In the genomic region with DNA sequence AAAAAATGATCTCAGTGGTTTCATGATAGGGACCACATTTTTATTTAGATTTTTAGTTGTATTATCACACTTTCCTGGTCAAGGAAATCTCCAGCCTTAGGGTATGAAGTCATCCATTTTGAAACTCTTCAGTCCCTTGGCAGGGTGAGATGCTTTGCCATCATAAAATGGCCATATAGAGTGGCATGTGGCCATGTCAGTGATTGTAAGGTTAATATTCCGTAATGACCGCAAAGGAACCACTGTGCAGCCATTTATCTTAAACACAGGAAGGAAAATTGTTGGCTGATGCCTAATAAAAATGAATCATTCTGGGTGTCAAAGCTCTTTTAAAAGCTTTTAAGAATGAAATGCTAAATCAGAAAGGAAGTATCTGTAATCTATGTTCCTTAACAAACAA, we compare ENCODE assay signal across 24 cellular contexts.
"Had no signal": no experiment of that assay in that cellular context is flagged by ENCODE, and none has a peak within 500 bp of the region (broad histone marks: within the 10 kb centered on the region; RNA-seq: fewer than 3 reads in every experiment).

No MANE protein-coding gene starts in this region.

- H3K27me3 Mint-ChIP-seq: progenitor cell of endocrine pancreas; stimulated activated naive CD8-positive, alpha-beta T cell treated with anti-CD3 and anti-CD28 coated beads, Interleukin-15, amount 100 ng/mL, for 72 hours; type B pancreatic cell had no signal

- DNase-seq: islet precursor cell; left ventricle myocardium inferior; midbrain; mucosa of descending colon; naive thymus-derived CD4-positive, alpha-beta T cell; ovary; right lobe of liver; stimulated activated CD4-positive, alpha-beta T cell treated with anti-CD3 and anti-CD28 coated beads, Interleukin-1b, Interleukin-23, amount 100 ng/mL, for 48 hours; stimulated activated CD4-positive, alpha-beta T cell treated with anti-CD3 and anti-CD28 coated beads, Interleukin-2, amount 100 ng/mL, for 48 hours; stimulated activated CD4-positive, alpha-beta T cell treated with anti-CD3 and anti-CD28 coated beads, Interleukin-4, amount 100 ng/mL, for 4 hours; stimulated activated CD8-positive, alpha-beta memory T cell treated with anti-CD3 and anti-CD28 coated beads, Interleukin-4, amount 100 ng/mL, for 48 hours; stimulated activated naive CD4-positive, alpha-beta T cell treated with Interleukin-2 at 50 U/mL for 16 hours; stimulated activated naive CD8-positive, alpha-beta T cell treated with anti-CD3 and anti-CD28 coated beads, Interleukin-15, amount 100 ng/mL, for 72 hours; substantia nigra; uterus had no signal

- H3K27me3 ChIP-seq: ovary, right atrium auricular region, right lobe of liver, tibial nerve, uterus had no signal

- H3K27ac Mint-ChIP-seq: memory B cell; naive thymus-derived CD4-positive, alpha-beta T cell; natural killer cell treated with Interleukin-12 subunit alpha and Interleukin-12 subunit beta and Interleukin-15 and Interleukin-18, amount 100 ng/mL, for 72 hours; progenitor cell of endocrine pancreas; stimulated activated memory B cell treated with anti-CD40 and anti-IgM and Interleukin-4, amounts not matched to agents 10 μg/mL and 1 μg/mL and 100 μg/mL, for 72 hours; stimulated activated naive CD8-positive, alpha-beta T cell treated with anti-CD3 and anti-CD28 coated beads, Interleukin-15, amount 100 ng/mL, for 72 hours; type B pancreatic cell had no signal

- H3K36me3 ChIP-seq: left ventricle myocardium inferior, ovary, right atrium auricular region, right lobe of liver, tibial nerve, uterus had no signal

- H3K4me1 ChIP-seq: left ventricle myocardium inferior, right atrium auricular region, right lobe of liver, tibial nerve, uterus had no signal

- H3K36me3 Mint-ChIP-seq: memory B cell; naive thymus-derived CD4-positive, alpha-beta T cell; natural killer cell treated with Interleukin-12 subunit alpha and Interleukin-12 subunit beta and Interleukin-15 and Interleukin-18, amount 100 ng/mL, for 72 hours; stimulated activated memory B cell treated with anti-CD40 and anti-IgM and Interleukin-4, amounts not matched to agents 10 μg/mL and 1 μg/mL and 100 μg/mL, for 72 hours; type B pancreatic cell had no signal

- H3K9me3 Mint-ChIP-seq: memory B cell; natural killer cell treated with Interleukin-12 subunit alpha and Interleukin-12 subunit beta and Interleukin-15 and Interleukin-18, amount 100 ng/mL, for 72 hours; stimulated activated memory B cell treated with anti-CD40 and anti-IgM and Interleukin-4, amounts not matched to agents 10 μg/mL and 1 μg/mL and 100 μg/mL, for 72 hours; stimulated activated naive CD8-positive, alpha-beta T cell treated with anti-CD3 and anti-CD28 coated beads, Interleukin-15, amount 100 ng/mL, for 72 hours; type B pancreatic cell had no signal

- H3K27ac ChIP-seq: left ventricle myocardium inferior, ovary, right atrium auricular region, right lobe of liver, tibial nerve, uterus had no signal

- H3K4me1 Mint-ChIP-seq: memory B cell; naive thymus-derived CD4-positive, alpha-beta T cell; stimulated activated memory B cell treated with anti-CD40 and anti-IgM and Interleukin-4, amounts not matched to agents 10 μg/mL and 1 μg/mL and 100 μg/mL, for 72 hours; stimulated activated naive CD8-positive, alpha-beta T cell treated with anti-CD3 and anti-CD28 coated beads, Interleukin-15, amount 100 ng/mL, for 72 hours had no signal

- ATAC-seq: mucosa of descending colon; naive thymus-derived CD4-positive, alpha-beta T cell; natural killer cell treated with Interleukin-12 subunit alpha and Interleukin-12 subunit beta and Interleukin-15 and Interleukin-18, amount 100 ng/mL, for 72 hours; right lobe of liver; stimulated activated memory B cell treated with anti-CD40 and anti-IgM and Interleukin-4, amounts not matched to agents 10 μg/mL and 1 μg/mL and 100 μg/mL, for 72 hours; stimulated activated naive CD8-positive, alpha-beta T cell treated with anti-CD3 and anti-CD28 coated beads, Interleukin-15, amount 100 ng/mL, for 72 hours had no signal

- H3K4me3 ChIP-seq: left ventricle myocardium inferior, lung, mucosa of descending colon, ovary, right atrium auricular region, right lobe of liver, smooth muscle cell, tibial nerve, uterus had no signal

- H3K4me2 ChIP-seq: smooth muscle cell had no signal

- H3K9me3 ChIP-seq: left ventricle myocardium inferior, mucosa of descending colon, ovary, right atrium auricular region, right lobe of liver, tibial nerve, uterus had no signal

- H3K4me3 Mint-ChIP-seq: memory B cell; naive thymus-derived CD4-positive, alpha-beta T cell; natural killer cell treated with Interleukin-12 subunit alpha and Interleukin-12 subunit beta and Interleukin-15 and Interleukin-18, amount 100 ng/mL, for 72 hours; stimulated activated memory B cell treated with anti-CD40 and anti-IgM and Interleukin-4, amounts not matched to agents 10 μg/mL and 1 μg/mL and 100 μg/mL, for 72 hours; stimulated activated naive CD8-positive, alpha-beta T cell treated with anti-CD3 and anti-CD28 coated beads, Interleukin-15, amount 100 ng/mL, for 72 hours; type B pancreatic cell had no signal
